ENCODE assay signal across 11 cellular contexts in genomic region chr7:18224138-18224537, GRCh38.
"Had no signal": no experiment of that assay in that cellular context is flagged by ENCODE, and none has a peak within 500 bp of the region (broad histone marks: within the 10 kb centered on the region; RNA-seq: fewer than 3 reads in every experiment).

No MANE protein-coding gene starts in this region.

- ATAC-seq: activated naive CD8-positive, alpha-beta T cell treated with anti-CD3 and anti-CD28 coated beads, Interleukin-2, amount 50 U/mL, for 24 hours; left colon; T-helper 17 cell had no signal

- H3K27me3 Mint-ChIP-seq: activated CD4-positive, alpha-beta T cell treated with anti-CD3 and anti-CD28 coated beads, Interleukin-2, amount 10 ng/mL, durations not matched to agents 24 days and 14 days had no signal

- H3K4me3 Mint-ChIP-seq: activated CD4-positive, alpha-beta T cell treated with anti-CD3 and anti-CD28 coated beads, Interleukin-2, amount 10 ng/mL, durations not matched to agents 24 days and 14 days; activated naive CD8-positive, alpha-beta T cell treated with anti-CD3 and anti-CD28 coated beads, Interleukin-2, amount 50 U/mL, for 24 hours; T-helper 17 cell had no signal

- H3K79me2 ChIP-seq: parathyroid adenoma had no signal

- H3K4me1 Mint-ChIP-seq: activated CD4-positive, alpha-beta T cell treated with anti-CD3 and anti-CD28 coated beads, Interleukin-2, amount 10 ng/mL, durations not matched to agents 24 days and 14 days; T-helper 17 cell had no signal

- H3K4me1 ChIP-seq: parathyroid adenoma had no signal

- H3K9ac ChIP-seq: parathyroid adenoma had no signal

- DNase-seq: activated CD4-positive, alpha-beta T cell treated with anti-CD3 and anti-CD28 coated beads, Interleukin-2, amount 10 ng/mL, durations not matched to agents 24 days and 14 days; activated CD4-positive, CD25-positive, alpha-beta regulatory T cell; activated naive CD4-positive, alpha-beta T cell; activated naive CD8-positive, alpha-beta T cell treated with anti-CD3 and anti-CD28 coated beads, Interleukin-2, amount 50 U/mL, for 24 hours; left colon; retina; stimulated activated CD4-positive, alpha-beta T cell treated with anti-CD3 and anti-CD28 coated beads, Interleukin-2, amount 100 ng/mL, for 48 hours; stimulated activated naive CD4-positive, alpha-beta T cell; T-helper 17 cell; trophoblast cell had no signal

- H3K27ac ChIP-seq: parathyroid adenoma had no signal

- H3K9me3 Mint-ChIP-seq: activated CD4-positive, alpha-beta T cell treated with anti-CD3 and anti-CD28 coated beads, Interleukin-2, amount 10 ng/mL, durations not matched to agents 24 days and 14 days; activated naive CD8-positive, alpha-beta T cell treated with anti-CD3 and anti-CD28 coated beads, Interleukin-2, amount 50 U/mL, for 24 hours had no signal

- H2AFZ ChIP-seq: parathyroid adenoma had no signal

- H3K27ac Mint-ChIP-seq: activated CD4-positive, alpha-beta T cell treated with anti-CD3 and anti-CD28 coated beads, Interleukin-2, amount 10 ng/mL, durations not matched to agents 24 days and 14 days; activated naive CD8-positive, alpha-beta T cell treated with anti-CD3 and anti-CD28 coated beads, Interleukin-2, amount 50 U/mL, for 24 hours; T-helper 17 cell had no signal
